ENCODE assay signal across 8 cellular contexts in the genomic region with DNA sequence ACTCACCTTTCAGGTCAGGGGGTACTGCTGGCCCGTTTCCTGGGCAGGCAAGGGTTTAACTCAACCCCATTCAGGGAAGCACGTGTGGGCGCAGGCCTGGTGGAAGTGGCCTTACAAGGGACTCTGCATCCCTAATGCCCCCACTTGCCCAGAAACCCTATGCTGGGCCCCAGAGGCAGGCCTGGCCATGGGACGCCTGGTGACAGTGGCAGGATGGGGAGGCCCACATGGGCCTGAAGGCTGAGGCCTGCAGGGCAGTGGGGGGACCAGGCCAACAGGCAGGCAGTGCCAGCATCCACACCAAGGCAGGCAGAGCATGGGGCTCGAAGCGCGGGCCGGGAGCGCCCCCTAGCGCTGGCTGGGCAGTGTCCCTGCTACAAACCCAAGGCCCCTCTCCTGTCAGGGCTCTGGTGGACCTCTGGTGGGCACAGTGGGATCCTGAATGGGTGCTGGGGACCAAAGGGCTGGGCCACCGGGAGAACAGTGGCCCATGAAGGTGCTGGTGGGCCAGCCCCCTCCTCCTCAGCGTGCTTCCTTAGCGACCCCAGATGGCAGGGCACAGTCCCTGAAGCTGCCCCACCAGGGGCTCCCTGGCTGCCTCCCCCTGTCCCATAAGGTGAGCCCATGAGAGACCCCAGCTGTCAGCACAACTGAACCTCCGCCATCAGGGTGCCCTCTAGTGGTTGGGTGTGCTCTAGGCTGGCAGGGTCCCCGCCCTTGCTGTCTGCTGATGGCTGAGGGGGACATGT. TPM values are rescaled to one million over a fixed set of nuclear protein-coding genes. Genes with fewer than 3 reads are reported as not detected.
DNase-seq lines count a peak whose midpoint lies in the region; ATAC-seq and TF ChIP-seq lines count a peak whose summit lies in the region.

No MANE protein-coding gene starts in this region.

- H3K36me3 ChIP-seq in GM06990 (ENCODE audit: control insufficient read depth, insufficient read depth, low read length) (peaks cover 18% of the 10 kb centered on the region), hepatocyte (replicated peaks; ENCODE audit: insufficient read depth, low read depth) (no peaks in the 10 kb centered on the region), gastrocnemius medialis (peaks cover 0 to 19% of the 10 kb centered on the region in 2 donors)

- H3K27ac ChIP-seq in hepatocyte (no peak overlapping the region), gastrocnemius medialis (no peak overlapping the region)

- H3K4me1 ChIP-seq in hepatocyte (ENCODE audit: insufficient read depth), result peaks cover 12% of the 10 kb centered on the region
- peaks cover 3 to 9% of the 10 kb centered on the region in 2 donors for H3K4me1 ChIP-seq in gastrocnemius medialis

- no peak overlapping the region for H2AFZ ChIP-seq in hepatocyte

- no peak overlapping the region for H3K4me3 ChIP-seq in GM06990 (replicated peaks; ENCODE audit: low read depth, low read length)
- H3K4me3 ChIP-seq in astrocyte of the cerebellum (ENCODE audit: low read depth, low read length), result no peak overlapping the region
- H3K4me3 ChIP-seq in hepatocyte, result no peak overlapping the region
- no peak overlapping the region for H3K4me3 ChIP-seq in gastrocnemius medialis

- TF ChIP-seq POLR2A in gastrocnemius medialis (IDR thresholded peaks at IDR 0.05), result no peak

- peak; percentile 92 for TF ChIP-seq CTCF in GM06990 (IDR thresholded peaks at IDR 0.05; ENCODE audit: insufficient read depth, low read length, poor library complexity, severe bottlenecking)
- TF ChIP-seq CTCF in astrocyte of the cerebellum (IDR thresholded peaks at IDR 0.05; ENCODE audit: low read depth, low read length, missing control alignments), result peak; percentile 87
- peak; percentile 93 for TF ChIP-seq CTCF in hepatocyte (IDR thresholded peaks at IDR 0.05; ENCODE audit: poor library complexity)
- peak; percentile 38 to 76 (median 65) for TF ChIP-seq CTCF in gastrocnemius medialis (IDR thresholded peaks at IDR 0.05 in 4 of 5, conservative IDR thresholded peaks at IDR 0.05 in 1 of 5)

- ATAC-seq in gastrocnemius medialis, result peak; percentile 30 to 60

- in situ Hi-C loops in astrocyte of the cerebellum (cut with HindIII; ENCODE audit: low sequenced_read_pairs) (loop anchor here (5.0 kb wide), 1 partner anchor 47 kb away; a partner anchor contains a TSS), gastrocnemius medialis (cut with MboI; ENCODE audit: low sequenced_read_pairs in 4 of 4) (no loop called here)

- H4K20me1 ChIP-seq in hepatocyte (ENCODE audit: insufficient read depth, poor library complexity, severe bottlenecking), result no peaks in the 10 kb centered on the region

- intact Hi-C loops in gastrocnemius medialis (cut with DNase I; ENCODE audit: low total_unique reads), result loop anchor here (2.0 to 10.0 kb wide), 2 partner anchors 63 to 85 kb away; no protein-coding TSS in a partner anchor

- H3K27me3 ChIP-seq in GM06990 (replicated peaks; ENCODE audit: control insufficient read depth, insufficient read depth, low read length) (no peaks in the 10 kb centered on the region), hepatocyte (no peaks in the 10 kb centered on the region), gastrocnemius medialis (no peaks in the 10 kb centered on the region)

- H3K4me2 ChIP-seq in hepatocyte, result no peak overlapping the region

- DNase-seq in GM06990 (ENCODE audit: extremely low read depth, insufficient read length) (peak; percentile 76), LoVo (ENCODE audit: low spot score) (peak; percentile 42), T1000 (lab: John Stamatoyannopoulos, UW) (peak; percentile 33), astrocyte of the cerebellum (ENCODE audit: low read depth) (no peak), hepatocyte (ENCODE audit: low spot score) (peak; percentile 89), gastrocnemius medialis (no peak), DMS153 (lab: John Stamatoyannopoulos, UW) (no peak), amniotic stem cell (lab: John Stamatoyannopoulos, UW) (no peak)

- WGBS in hepatocyte (ENCODE audit: low lambda C conversion rate, missing lambda C conversion rate), result 25% methylated on average over 15 of the region's 15 CpGs

- H3K9me3 ChIP-seq in hepatocyte (ENCODE audit: low read depth) (no peaks in the 10 kb centered on the region), gastrocnemius medialis (no peaks in the 10 kb centered on the region)

- no peaks in the 10 kb centered on the region for H3K79me2 ChIP-seq in hepatocyte

- no peaks in the 10 kb centered on the region for H3K9me2 ChIP-seq in hepatocyte (replicated peaks; ENCODE audit: insufficient read depth)

RNA-seq across cellular contexts. Expression of a gene that starts 16.8 kb away (rescaled TPM):
- total RNA-seq in hepatocyte (70.0 and 82.0 TPM in 2 replicates), gastrocnemius medialis (under 1 TPM in 3 of 4 donors, not detected in 1; 0.15 to 0.51 (median 0.18) TPM)
- 99.8 and 132 TPM in 2 replicates for polyA plus RNA-seq in hepatocyte

RNA-seq across cellular contexts. Expression of a gene that starts 46.0 kb away (rescaled TPM):
- total RNA-seq in hepatocyte, result 39.1 and 46.0 TPM in 2 replicates
- 24.4 and 29.4 TPM in 2 replicates for polyA plus RNA-seq in hepatocyte
- 10 to 100 TPM; 23.2 to 40.3 (median 33.6) TPM for total RNA-seq in gastrocnemius medialis

Comparison
In these comparisons a context has a peak if more than half of its experiments do, and no peak if none do; other contexts are left out.
1. DNase-seq: peak in GM06990 (single experiment), LoVo (single experiment), T1000 (single experiment) and hepatocyte (single experiment); none in astrocyte of the cerebellum (single experiment), gastrocnemius medialis (0 of 2), DMS153 (single experiment) and amniotic stem cell (single experiment).
2. RNA of a gene that starts 16.8 kb away (total RNA-seq): 70.0 to 82.0 TPM in hepatocyte; 0.15 to 0.51 TPM in gastrocnemius medialis; every median in the first group is over 10 times any median in the second.
3. Peak in every context shown above with its lines, with median percentiles within 50 percentile points of each other: CTCF ChIP-seq.